Comparison of ENCODE assay signal across 1 cellular context in the genomic region with DNA sequence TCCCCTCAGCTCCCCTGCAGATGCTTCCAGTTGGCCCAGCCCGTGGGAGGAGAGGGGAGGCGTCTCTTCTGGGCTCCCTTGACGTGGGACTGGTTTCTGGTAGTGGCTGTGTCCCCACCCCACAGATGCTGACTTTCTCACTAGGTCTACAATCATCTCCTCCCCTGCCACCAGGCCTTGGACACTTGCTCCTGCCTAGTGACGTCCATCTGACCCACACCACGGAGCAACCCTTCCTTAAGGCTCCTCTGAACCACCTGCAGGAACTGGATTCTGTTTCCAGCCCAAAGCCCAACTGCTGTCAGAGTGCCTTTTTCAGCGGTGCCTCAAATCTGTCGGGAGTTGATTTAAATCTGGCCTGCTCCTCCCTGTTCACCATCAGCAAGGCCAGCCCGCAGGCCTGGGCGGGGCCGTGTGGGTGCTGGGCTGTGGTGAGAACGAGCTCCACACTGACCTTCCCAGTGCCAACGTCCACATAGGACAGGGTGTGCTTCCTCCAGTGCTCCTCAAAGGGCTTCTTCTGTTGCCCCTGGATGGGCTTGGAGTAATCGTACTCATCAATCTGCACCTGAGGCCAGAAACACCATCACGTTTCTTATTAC.
TF ChIP-seq lines count a peak whose summit lies in the region.

No MANE protein-coding gene starts in this region.

TF ChIP-seq in HepG2, 621 proteins besides CTCF, POLR2A, EP300 and RAD21:
- TF ChIP-seq, protein P1, sequence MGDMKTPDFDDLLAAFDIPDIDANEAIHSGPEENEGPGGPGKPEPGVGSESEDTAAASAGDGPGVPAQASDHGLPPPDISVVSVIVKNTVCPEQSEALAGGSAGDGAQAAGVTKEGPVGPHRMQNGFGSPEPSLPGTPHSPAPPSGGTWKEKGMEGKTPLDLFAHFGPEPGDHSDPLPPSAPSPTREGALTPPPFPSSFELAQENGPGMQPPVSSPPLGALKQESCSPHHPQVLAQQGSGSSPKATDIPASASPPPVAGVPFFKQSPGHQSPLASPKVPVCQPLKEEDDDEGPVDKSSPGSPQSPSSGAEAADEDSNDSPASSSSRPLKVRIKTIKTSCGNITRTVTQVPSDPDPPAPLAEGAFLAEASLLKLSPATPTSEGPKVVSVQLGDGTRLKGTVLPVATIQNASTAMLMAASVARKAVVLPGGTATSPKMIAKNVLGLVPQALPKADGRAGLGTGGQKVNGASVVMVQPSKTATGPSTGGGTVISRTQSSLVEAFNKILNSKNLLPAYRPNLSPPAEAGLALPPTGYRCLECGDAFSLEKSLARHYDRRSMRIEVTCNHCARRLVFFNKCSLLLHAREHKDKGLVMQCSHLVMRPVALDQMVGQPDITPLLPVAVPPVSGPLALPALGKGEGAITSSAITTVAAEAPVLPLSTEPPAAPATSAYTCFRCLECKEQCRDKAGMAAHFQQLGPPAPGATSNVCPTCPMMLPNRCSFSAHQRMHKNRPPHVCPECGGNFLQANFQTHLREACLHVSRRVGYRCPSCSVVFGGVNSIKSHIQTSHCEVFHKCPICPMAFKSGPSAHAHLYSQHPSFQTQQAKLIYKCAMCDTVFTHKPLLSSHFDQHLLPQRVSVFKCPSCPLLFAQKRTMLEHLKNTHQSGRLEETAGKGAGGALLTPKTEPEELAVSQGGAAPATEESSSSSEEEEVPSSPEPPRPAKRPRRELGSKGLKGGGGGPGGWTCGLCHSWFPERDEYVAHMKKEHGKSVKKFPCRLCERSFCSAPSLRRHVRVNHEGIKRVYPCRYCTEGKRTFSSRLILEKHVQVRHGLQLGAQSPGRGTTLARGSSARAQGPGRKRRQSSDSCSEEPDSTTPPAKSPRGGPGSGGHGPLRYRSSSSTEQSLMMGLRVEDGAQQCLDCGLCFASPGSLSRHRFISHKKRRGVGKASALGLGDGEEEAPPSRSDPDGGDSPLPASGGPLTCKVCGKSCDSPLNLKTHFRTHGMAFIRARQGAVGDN (CRISPR knock-in tag; IDR thresholded peaks at IDR 0.05): peak; percentile 18; the same call in 1 of the 2 replicates
